Comparison of ENCODE assay signal across 1 cellular context in genomic region chr11:110068001-110068400, GRCh38. TPM values are rescaled to one million over a fixed set of nuclear protein-coding genes. Genes with fewer than 3 reads are reported as not detected.
"Had no signal": no experiment of that assay in that cellular context is flagged by ENCODE, and none has a peak within 500 bp of the region (broad histone marks: within the 10 kb centered on the region; RNA-seq: fewer than 3 reads in every experiment).

No MANE protein-coding gene starts in this region.

RNA-seq across cellular contexts. Expression of gene ZC3H12C, which starts 25.2 kb away (rescaled TPM):
- total RNA-seq: OCI-LY7 had no signal
